Comparison of ENCODE assay signal across 1 cellular context in the genomic region with DNA sequence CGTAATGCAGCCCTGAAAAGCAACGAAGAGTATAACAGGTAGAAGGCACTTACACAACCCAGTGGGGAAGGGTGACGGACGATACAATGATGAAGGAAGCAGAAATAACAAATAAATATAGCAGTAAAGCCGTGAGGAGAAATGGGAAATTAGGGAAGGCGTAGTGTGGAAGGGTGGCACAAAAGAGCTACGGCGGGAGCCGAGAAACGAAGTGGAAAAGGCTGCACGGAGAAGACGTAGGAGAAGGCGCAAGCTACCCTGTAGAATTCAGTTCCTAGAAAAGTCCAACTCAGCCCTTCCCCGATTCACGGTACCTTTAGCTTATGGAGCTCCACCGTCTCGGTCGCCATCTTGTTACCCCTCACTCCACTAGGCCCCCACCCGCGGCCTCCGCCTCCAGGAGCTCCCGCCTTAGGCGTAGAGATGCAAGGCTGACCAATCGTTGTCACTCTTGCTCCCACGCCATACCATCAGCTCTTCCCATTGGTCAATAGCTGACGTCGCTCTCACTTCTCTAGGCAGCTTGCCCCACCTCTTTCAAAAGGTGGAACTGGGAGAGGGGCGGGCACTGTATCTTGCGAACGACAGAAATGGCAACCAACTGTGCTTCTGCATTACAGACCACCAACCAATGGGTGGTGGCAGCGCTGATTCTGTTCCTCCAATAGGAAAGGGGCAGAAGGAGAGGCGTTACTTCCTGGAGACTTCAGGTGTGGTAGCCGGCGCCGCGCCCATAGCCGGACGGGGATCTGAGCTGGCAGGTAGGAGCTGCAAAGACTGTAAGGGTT.
TF ChIP-seq lines count a peak whose summit lies in the region.

A gene with protein sequence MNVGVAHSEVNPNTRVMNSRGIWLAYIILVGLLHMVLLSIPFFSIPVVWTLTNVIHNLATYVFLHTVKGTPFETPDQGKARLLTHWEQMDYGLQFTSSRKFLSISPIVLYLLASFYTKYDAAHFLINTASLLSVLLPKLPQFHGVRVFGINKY (plus strand): TSS at position 690 of the 788 bp plus-strand sequence. CDS start 959 bp downstream, outside the sequence.
A gene with protein sequence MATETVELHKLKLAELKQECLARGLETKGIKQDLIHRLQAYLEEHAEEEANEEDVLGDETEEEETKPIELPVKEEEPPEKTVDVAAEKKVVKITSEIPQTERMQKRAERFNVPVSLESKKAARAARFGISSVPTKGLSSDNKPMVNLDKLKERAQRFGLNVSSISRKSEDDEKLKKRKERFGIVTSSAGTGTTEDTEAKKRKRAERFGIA (minus strand): TSS at position 373 of the 788 bp plus-strand sequence. CDS start 23 bp downstream, at position 350.

TF ChIP-seq in HEK293, 187 proteins besides CTCF, POLR2A, EP300 and RAD21 (continued from another document and continues in another):
- TF ChIP-seq ZBTB26 (tag by site-specific recombination; optimal IDR thresholded peaks at IDR 0.05) (peak; percentile 20), ZNF2 (tag by site-specific recombination; IDR thresholded peaks at IDR 0.05) (peak; percentile 87), ZNF530 (tag by site-specific recombination; IDR thresholded peaks at IDR 0.05; ENCODE audit: low read depth) (no peak), YY1 (tag by site-specific recombination; IDR thresholded peaks at IDR 0.05) (peak; percentile 92), ZNF280D (tag by site-specific recombination; IDR thresholded peaks at IDR 0.05) (no peak; the same call in 1 of the 2 replicates), ZNF768 (tag by site-specific recombination; IDR thresholded peaks at IDR 0.05) (no peak), ZNF302 (tag by site-specific recombination; IDR thresholded peaks at IDR 0.05; ENCODE audit: low read depth) (no peak), ZNF596 (tag by site-specific recombination; IDR thresholded peaks at IDR 0.05) (no peak), OVOL3 (tag by site-specific recombination; IDR thresholded peaks at IDR 0.05) (no peak), ZNF660 (tag by site-specific recombination; IDR thresholded peaks at IDR 0.05) (peak; percentile 35; the same call in 1 of the 2 replicates), ZSCAN23 (tag by site-specific recombination; IDR thresholded peaks at IDR 0.05) (peak; percentile 84; the same call in 1 of the 2 replicates), ZFP41 (tag by site-specific recombination; IDR thresholded peaks at IDR 0.05; ENCODE audit: borderline replicate concordance) (no peak), ZNF433 (tag by site-specific recombination; IDR thresholded peaks at IDR 0.05; ENCODE audit: low read depth) (no peak), ZNF558 (tag by site-specific recombination; IDR thresholded peaks at IDR 0.05) (0 out of 2 replicates have a peak, but pooled peaks have one; percentile 52), ZNF112 (tag by site-specific recombination; IDR thresholded peaks at IDR 0.05) (no peak), YY2 (tag by site-specific recombination; IDR thresholded peaks at IDR 0.05) (peak; percentile 86), KLF10 (tag by site-specific recombination; IDR thresholded peaks at IDR 0.05) (no peak), ZNF623 (tag by site-specific recombination; IDR thresholded peaks at IDR 0.05) (no peak), GLI4 (tag by site-specific recombination; IDR thresholded peaks at IDR 0.05) (no peak), GLIS1 (tag by site-specific recombination; IDR thresholded peaks at IDR 0.05) (peak; percentile 61), ZNF621 (tag by site-specific recombination; IDR thresholded peaks at IDR 0.05) (no peak), BCL11B (tag by site-specific recombination; IDR thresholded peaks at IDR 0.05; ENCODE audit: low read depth) (no peak), KLF1 (tag by site-specific recombination; IDR thresholded peaks at IDR 0.05) (peak; percentile 32), ZNF670 (tag by site-specific recombination; IDR thresholded peaks at IDR 0.05; ENCODE audit: low read depth) (no peak), ZNF624 (tag by site-specific recombination; IDR thresholded peaks at IDR 0.05) (no peak), FEZF1 (tag by site-specific recombination; IDR thresholded peaks at IDR 0.05) (no peak), PBX3 (CRISPR knock-in tag; IDR thresholded peaks at IDR 0.05) (no peak), ZNF501 (tag by site-specific recombination; IDR thresholded peaks at IDR 0.05) (peak; percentile 76), KLF9 (tag by site-specific recombination; IDR thresholded peaks at IDR 0.05; ENCODE audit: low read depth) (peak; percentile 32; the same call in 1 of the 2 replicates), ELK4 (IDR thresholded peaks at IDR 0.05; ENCODE audit: borderline replicate concordance, low read depth, low read length) (no peak), GLIS2 (tag by site-specific recombination; IDR thresholded peaks at IDR 0.05) (peak; percentile 85), HOXD13 (CRISPR knock-in tag; IDR thresholded peaks at IDR 0.05; ENCODE audit: borderline replicate concordance) (no peak), SP3 (tag by site-specific recombination; IDR thresholded peaks at IDR 0.05) (peak; percentile 97), ZNF23 (tag by site-specific recombination; IDR thresholded peaks at IDR 0.05; ENCODE audit: borderline replicate concordance) (no peak), ZBTB10 (tag by site-specific recombination; IDR thresholded peaks at IDR 0.05) (peak; percentile 83), ZBTB17 (tag by site-specific recombination; IDR thresholded peaks at IDR 0.05) (peak; percentile 98), ZBTB48 (tag by site-specific recombination; IDR thresholded peaks at IDR 0.05) (peak; percentile 94), ZBTB8A (tag by site-specific recombination; IDR thresholded peaks at IDR 0.05) (peak; percentile 48)
- TF ChIP-seq, protein P1, sequence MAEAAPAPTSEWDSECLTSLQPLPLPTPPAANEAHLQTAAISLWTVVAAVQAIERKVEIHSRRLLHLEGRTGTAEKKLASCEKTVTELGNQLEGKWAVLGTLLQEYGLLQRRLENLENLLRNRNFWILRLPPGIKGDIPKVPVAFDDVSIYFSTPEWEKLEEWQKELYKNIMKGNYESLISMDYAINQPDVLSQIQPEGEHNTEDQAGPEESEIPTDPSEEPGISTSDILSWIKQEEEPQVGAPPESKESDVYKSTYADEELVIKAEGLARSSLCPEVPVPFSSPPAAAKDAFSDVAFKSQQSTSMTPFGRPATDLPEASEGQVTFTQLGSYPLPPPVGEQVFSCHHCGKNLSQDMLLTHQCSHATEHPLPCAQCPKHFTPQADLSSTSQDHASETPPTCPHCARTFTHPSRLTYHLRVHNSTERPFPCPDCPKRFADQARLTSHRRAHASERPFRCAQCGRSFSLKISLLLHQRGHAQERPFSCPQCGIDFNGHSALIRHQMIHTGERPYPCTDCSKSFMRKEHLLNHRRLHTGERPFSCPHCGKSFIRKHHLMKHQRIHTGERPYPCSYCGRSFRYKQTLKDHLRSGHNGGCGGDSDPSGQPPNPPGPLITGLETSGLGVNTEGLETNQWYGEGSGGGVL (tag by site-specific recombination; IDR thresholded peaks at IDR 0.05) = no peak
- TF ChIP-seq, protein P2, sequence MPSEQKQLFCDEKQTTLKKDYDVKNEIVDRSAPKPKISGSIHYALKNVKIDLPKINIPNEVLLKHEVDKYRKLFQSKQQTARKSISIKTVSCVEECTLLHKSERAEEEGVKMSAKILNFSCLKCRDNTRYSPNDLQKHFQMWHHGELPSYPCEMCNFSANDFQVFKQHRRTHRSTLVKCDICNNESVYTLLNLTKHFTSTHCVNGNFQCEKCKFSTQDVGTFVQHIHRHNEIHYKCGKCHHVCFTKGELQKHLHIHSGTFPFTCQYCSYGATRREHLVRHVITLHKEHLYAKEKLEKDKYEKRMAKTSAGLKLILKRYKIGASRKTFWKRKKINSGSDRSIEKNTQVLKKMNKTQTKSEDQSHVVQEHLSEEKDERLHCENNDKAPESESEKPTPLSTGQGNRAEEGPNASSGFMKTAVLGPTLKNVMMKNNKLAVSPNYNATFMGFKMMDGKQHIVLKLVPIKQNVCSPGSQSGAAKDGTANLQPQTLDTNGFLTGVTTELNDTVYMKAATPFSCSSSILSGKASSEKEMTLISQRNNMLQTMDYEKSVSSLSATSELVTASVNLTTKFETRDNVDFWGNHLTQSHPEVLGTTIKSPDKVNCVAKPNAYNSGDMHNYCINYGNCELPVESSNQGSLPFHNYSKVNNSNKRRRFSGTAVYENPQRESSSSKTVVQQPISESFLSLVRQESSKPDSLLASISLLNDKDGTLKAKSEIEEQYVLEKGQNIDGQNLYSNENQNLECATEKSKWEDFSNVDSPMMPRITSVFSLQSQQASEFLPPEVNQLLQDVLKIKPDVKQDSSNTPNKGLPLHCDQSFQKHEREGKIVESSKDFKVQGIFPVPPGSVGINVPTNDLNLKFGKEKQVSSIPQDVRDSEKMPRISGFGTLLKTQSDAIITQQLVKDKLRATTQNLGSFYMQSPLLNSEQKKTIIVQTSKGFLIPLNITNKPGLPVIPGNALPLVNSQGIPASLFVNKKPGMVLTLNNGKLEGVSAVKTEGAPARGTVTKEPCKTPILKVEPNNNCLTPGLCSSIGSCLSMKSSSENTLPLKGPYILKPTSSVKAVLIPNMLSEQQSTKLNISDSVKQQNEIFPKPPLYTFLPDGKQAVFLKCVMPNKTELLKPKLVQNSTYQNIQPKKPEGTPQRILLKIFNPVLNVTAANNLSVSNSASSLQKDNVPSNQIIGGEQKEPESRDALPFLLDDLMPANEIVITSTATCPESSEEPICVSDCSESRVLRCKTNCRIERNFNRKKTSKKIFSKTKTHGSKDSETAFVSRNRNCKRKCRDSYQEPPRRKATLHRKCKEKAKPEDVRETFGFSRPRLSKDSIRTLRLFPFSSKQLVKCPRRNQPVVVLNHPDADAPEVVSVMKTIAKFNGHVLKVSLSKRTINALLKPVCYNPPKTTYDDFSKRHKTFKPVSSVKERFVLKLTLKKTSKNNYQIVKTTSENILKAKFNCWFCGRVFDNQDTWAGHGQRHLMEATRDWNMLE (tag by site-specific recombination; conservative IDR thresholded peaks at IDR 0.05; ENCODE audit: low read depth) = peak; percentile 38; the same call in 1 of the 2 replicates
